29 cellular contexts compared by ENCODE assay signal in the genomic region with DNA sequence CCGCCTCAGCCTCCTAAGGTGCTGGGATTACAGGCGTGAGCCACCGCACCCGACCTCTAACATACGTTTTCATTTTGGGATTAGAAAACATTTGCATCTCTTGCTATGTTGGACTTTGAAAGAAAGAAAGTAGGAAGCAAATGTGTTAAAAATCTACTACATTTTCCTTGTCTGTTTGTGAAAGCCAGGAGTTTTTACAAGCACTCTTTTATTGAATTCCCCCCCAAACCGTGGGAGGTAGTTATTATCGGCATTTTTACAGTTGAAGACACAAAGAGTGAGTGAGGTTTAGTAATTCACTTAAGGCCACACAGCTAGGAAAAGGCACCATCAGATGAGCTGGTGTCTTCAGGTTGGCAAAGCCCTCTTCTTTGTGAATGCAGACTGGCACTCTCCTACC.
"Had no signal": no experiment of that assay in that cellular context is flagged by ENCODE, and none has a peak within 500 bp of the region (broad histone marks: within the 10 kb centered on the region; RNA-seq: fewer than 3 reads in every experiment).

No MANE protein-coding gene starts in this region.

- H3K27me3 ChIP-seq: testis, thyroid gland, upper lobe of left lung, vagina had no signal

- H3K36me3 Mint-ChIP-seq: immature natural killer cell; naive thymus-derived CD8-positive, alpha-beta T cell; stimulated activated naive B cell treated with anti-CD40 and anti-IgM and Interleukin-4, amounts not matched to agents 10 μg/mL and 1 μg/mL and 100 μg/mL, for 72 hours had no signal

- H3K9me3 ChIP-seq: left lung, lower lobe of right lung, neutrophil, psoas muscle, stomach, testis, thyroid gland, transverse colon, upper lobe of left lung, vagina had no signal

- ATAC-seq: left colon; left lung; lower lobe of right lung; naive thymus-derived CD8-positive, alpha-beta T cell; psoas muscle; sciatic nerve; stimulated activated naive B cell treated with anti-CD40 and anti-IgM and Interleukin-4, amounts not matched to agents 10 μg/mL and 1 μg/mL and 100 μg/mL, for 72 hours; stimulated activated naive CD8-positive, alpha-beta T cell treated with anti-CD3 and anti-CD28 coated beads, Interleukin-15, Interleukin-2, amounts not matched to agents 100 U/mL and 50 U/mL, for 24 hours had no signal

- H3K4me3 ChIP-seq: left lung, lower lobe of right lung, psoas muscle, skin epidermis, stomach, testis, thyroid gland, transverse colon, upper lobe of left lung, vagina had no signal

- H3K36me3 ChIP-seq: left lung, lower lobe of right lung, neutrophil, stomach, thyroid gland, transverse colon, upper lobe of left lung, vagina had no signal

- H3K27ac ChIP-seq: left lung, lower lobe of right lung, neutrophil, parathyroid adenoma, psoas muscle, skin epidermis, stomach, testis, thyroid gland, transverse colon, upper lobe of left lung, vagina had no signal

- H3K27ac Mint-ChIP-seq: immature natural killer cell; stimulated activated naive B cell treated with anti-CD40 and anti-IgM and Interleukin-4, amounts not matched to agents 10 μg/mL and 1 μg/mL and 100 μg/mL, for 72 hours had no signal

- DNase-seq: hypothalamus; immature natural killer cell; kidney; left colon; left lung; lower lobe of right lung; mammary epithelial cell; mesenchymal stem cell; naive thymus-derived CD8-positive, alpha-beta T cell; occipital lobe; psoas muscle; stimulated activated CD4-positive, alpha-beta T cell treated with anti-CD3 and anti-CD28 coated beads, Interleukin-12 subunit alpha, Interleukin-12 subunit beta, amount 100 ng/mL, for 4 hours; stimulated activated CD4-positive, alpha-beta T cell treated with anti-CD3 and anti-CD28 coated beads, Interleukin-15, amount 100 ng/mL, for 24 hours; stimulated activated CD4-positive, alpha-beta T cell treated with anti-CD3 and anti-CD28 coated beads, Interleukin-2, amount 100 ng/mL, for 24 hours; stimulated activated CD4-positive, alpha-beta T cell treated with anti-CD3 and anti-CD28 coated beads, Interleukin-4, amount 100 ng/mL, for 1 hour; stimulated activated naive B cell treated with anti-CD40 and anti-IgM and Interleukin-4, amounts not matched to agents 10 μg/mL and 1 μg/mL and 100 μg/mL, for 72 hours; stimulated activated naive CD8-positive, alpha-beta T cell treated with anti-CD3 and anti-CD28 coated beads, Interleukin-15, Interleukin-2, amounts not matched to agents 100 U/mL and 50 U/mL, for 24 hours; stomach; testis; thyroid gland; transverse colon; upper lobe of left lung had no signal

- H3K4me1 ChIP-seq: left lung, parathyroid adenoma, psoas muscle, testis, thyroid gland, vagina had no signal

- FAIRE-seq: islet of Langerhans, kidney had no signal

- H3K9me3 Mint-ChIP-seq: immature natural killer cell; naive thymus-derived CD8-positive, alpha-beta T cell; nephron; stimulated activated naive B cell treated with anti-CD40 and anti-IgM and Interleukin-4, amounts not matched to agents 10 μg/mL and 1 μg/mL and 100 μg/mL, for 72 hours had no signal

- H3K4me3 Mint-ChIP-seq: immature natural killer cell; naive thymus-derived CD8-positive, alpha-beta T cell; stimulated activated naive B cell treated with anti-CD40 and anti-IgM and Interleukin-4, amounts not matched to agents 10 μg/mL and 1 μg/mL and 100 μg/mL, for 72 hours had no signal
